In genomic region chr15:47609693-47610092, GRCh38 we compare ENCODE assay signal across 24 cellular contexts.
DNase-seq lines count a peak whose midpoint lies in the region; ATAC-seq, FAIRE-seq and TF ChIP-seq lines count a peak whose summit lies in the region.
"Had no signal": no experiment of that assay in that cellular context is flagged by ENCODE, and none has a peak within 500 bp of the region (broad histone marks: within the 10 kb centered on the region; RNA-seq: fewer than 3 reads in every experiment).

No MANE protein-coding gene starts in this region.

- H3K27ac Mint-ChIP-seq in natural killer cell treated with Interleukin-12 subunit alpha and Interleukin-12 subunit beta and Interleukin-15 and Interleukin-18, amount 100 ng/mL, for 72 hours = no peak overlapping the region
- H3K27ac Mint-ChIP-seq: activated B cell treated with CpG ODN at 0.5 μM for 24 hours; activated naive CD8-positive, alpha-beta T cell; activated T-helper 17 cell treated with anti-CD3 and anti-CD28 coated beads, Interleukin-2, amount 50 U/mL, for 72 hours had no signal

- no peaks in the 10 kb centered on the region for H3K27me3 Mint-ChIP-seq in natural killer cell treated with Interleukin-12 subunit alpha and Interleukin-12 subunit beta and Interleukin-15 and Interleukin-18, amount 100 ng/mL, for 72 hours
- H3K27me3 Mint-ChIP-seq: activated B cell treated with CpG ODN at 0.5 μM for 24 hours; activated naive CD8-positive, alpha-beta T cell; activated T-helper 17 cell treated with anti-CD3 and anti-CD28 coated beads, Interleukin-2, amount 50 U/mL, for 72 hours; CD4-positive, alpha-beta memory T cell had no signal

- H3K4me3 Mint-ChIP-seq in natural killer cell treated with Interleukin-12 subunit alpha and Interleukin-12 subunit beta and Interleukin-15 and Interleukin-18, amount 100 ng/mL, for 72 hours = no peak overlapping the region
- H3K4me3 Mint-ChIP-seq: activated B cell treated with CpG ODN at 0.5 μM for 24 hours; activated naive CD8-positive, alpha-beta T cell; activated T-helper 17 cell treated with anti-CD3 and anti-CD28 coated beads, Interleukin-2, amount 50 U/mL, for 72 hours; CD4-positive, alpha-beta memory T cell had no signal

- H3K36me3 ChIP-seq in colonic mucosa (no peaks in the 10 kb centered on the region), small intestine (ENCODE audit: control insufficient read depth in 2 of 2, insufficient read depth in 2 of 2, low read length in 2 of 2) (no peaks in the 10 kb centered on the region), uterus (no peaks in the 10 kb centered on the region)
- H3K36me3 ChIP-seq: ascending aorta, tibial nerve had no signal

- no peaks in the 10 kb centered on the region for H3K9me3 ChIP-seq in colonic mucosa
- H3K9me3 ChIP-seq in small intestine (ENCODE audit: control insufficient read depth, low read depth) = no peaks in the 10 kb centered on the region
- no peaks in the 10 kb centered on the region for H3K9me3 ChIP-seq in uterus
- H3K9me3 ChIP-seq: ascending aorta, tibial nerve had no signal

- no peaks in the 10 kb centered on the region for H3K4me1 Mint-ChIP-seq in natural killer cell treated with Interleukin-12 subunit alpha and Interleukin-12 subunit beta and Interleukin-15 and Interleukin-18, amount 100 ng/mL, for 72 hours (ENCODE audit: low read depth in 2 of 2)
- H3K4me1 Mint-ChIP-seq: activated B cell treated with CpG ODN at 0.5 μM for 24 hours; activated T-helper 17 cell treated with anti-CD3 and anti-CD28 coated beads, Interleukin-2, amount 50 U/mL, for 72 hours; CD4-positive, alpha-beta memory T cell had no signal

- H3K27me3 ChIP-seq in colonic mucosa = no peaks in the 10 kb centered on the region
- no peaks in the 10 kb centered on the region for H3K27me3 ChIP-seq in small intestine (ENCODE audit: control insufficient read depth in 2 of 2, insufficient read depth in 2 of 2, low read length in 2 of 2)
- no peaks in the 10 kb centered on the region for H3K27me3 ChIP-seq in uterus
- H3K27me3 ChIP-seq: ascending aorta, tibial nerve had no signal

- 22 to 53% (median 39%) methylated on average over 2 of the region's 2 CpGs for WGBS in small intestine, 3 donors

- no peak for ATAC-seq in natural killer cell treated with Interleukin-12 subunit alpha and Interleukin-12 subunit beta and Interleukin-15 and Interleukin-18, amount 100 ng/mL, for 72 hours
- no peak for ATAC-seq in left cardiac atrium
- ATAC-seq: activated T-helper 17 cell treated with anti-CD3 and anti-CD28 coated beads, Interleukin-2, amount 50 U/mL, for 72 hours had no signal

- DNase-seq in NCI-H2029 (lab: John Stamatoyannopoulos, UW) (peak; percentile 18), NCI-H2029 treated with DMSO at 0.1 percent for 48 hours (lab: John Stamatoyannopoulos, UW) (no peak), NCI-H2081 treated with DMSO at 0.1 percent for 48 hours (lab: John Stamatoyannopoulos, UW) (peak; percentile 69), colonic mucosa (peak; percentile 46), small intestine (peak; percentile 9), uterus (no peak), left cardiac atrium (no peak)
- DNase-seq in natural killer cell treated with Interleukin-12 subunit alpha and Interleukin-12 subunit beta and Interleukin-15 and Interleukin-18, amount 100 ng/mL, for 72 hours (ENCODE audit: low spot score) = no peak
- DNase-seq: activated B cell treated with CpG ODN at 0.5 μM for 24 hours; activated CD4-positive, alpha-beta T cell treated with anti-CD3 and anti-CD28 coated beads, Interleukin-2, amount 50 U/mL, for 4 hours; activated CD8-positive, alpha-beta memory T cell treated with anti-CD3 and anti-CD28 coated beads, Interleukin-2, amount 50 U/mL, for 4 hours; caudate nucleus; CD4-positive, alpha-beta memory T cell; dermis blood vessel endothelial cell; GDM1; GM23248; NCI-H526 treated with DMSO at 0.1 percent for 48 hours; nucleus accumbens; PC-9 had no signal

- H3K27ac ChIP-seq in colonic mucosa (no peak overlapping the region), small intestine (ENCODE audit: low read depth in 1 of 2, low read length in 1 of 2) (no peak overlapping the region), uterus (no peak overlapping the region)
- H3K27ac ChIP-seq: ascending aorta, GM23248, PC-9, tibial nerve had no signal

- no peak overlapping the region for H3K9ac ChIP-seq in colonic mucosa (ENCODE audit: low read depth in 2 of 2, low read length in 2 of 2)
- H3K9ac ChIP-seq: GM23248 had no signal

- TF ChIP-seq CTCF in colonic mucosa (IDR thresholded peaks at IDR 0.05) (no peak), uterus (IDR thresholded peaks at IDR 0.05) (no peak)

- H3K4me3 ChIP-seq in colonic mucosa = no peak overlapping the region
- no peak overlapping the region for H3K4me3 ChIP-seq in small intestine (ENCODE audit: low read depth in 1 of 2, low read length in 2 of 2)
- H3K4me3 ChIP-seq in uterus = no peak overlapping the region
- H3K4me3 ChIP-seq: ascending aorta, GM23248, lung, PC-9, tibial nerve had no signal

- no peaks in the 10 kb centered on the region for H3K36me3 Mint-ChIP-seq in natural killer cell treated with Interleukin-12 subunit alpha and Interleukin-12 subunit beta and Interleukin-15 and Interleukin-18, amount 100 ng/mL, for 72 hours
- H3K36me3 Mint-ChIP-seq: activated naive CD8-positive, alpha-beta T cell; CD4-positive, alpha-beta memory T cell had no signal

- H3K4me1 ChIP-seq in colonic mucosa = no peaks in the 10 kb centered on the region
- H3K4me1 ChIP-seq in small intestine (ENCODE audit: control insufficient read depth in 2 of 2, insufficient read depth in 1 of 2, low read depth in 1 of 2, low read length in 1 of 2) = peaks cover 0 to 2% of the 10 kb centered on the region in 2 donors
- H3K4me1 ChIP-seq in uterus = no peaks in the 10 kb centered on the region
- H3K4me1 ChIP-seq: ascending aorta had no signal

- no peak for FAIRE-seq in small intestine (lab: Jason Lieb, UNC)

- intact Hi-C loops in colonic mucosa (cut with DNase I) (no loop called here), uterus (cut with DNase I; ENCODE audit: low total_unique reads) (no loop called here), left cardiac atrium (cut with DNase I) (no loop called here)

- no peak for TF ChIP-seq POLR2A in uterus (IDR thresholded peaks at IDR 0.05)

- no peaks in the 10 kb centered on the region for H3K9me3 Mint-ChIP-seq in natural killer cell treated with Interleukin-12 subunit alpha and Interleukin-12 subunit beta and Interleukin-15 and Interleukin-18, amount 100 ng/mL, for 72 hours
- H3K9me3 Mint-ChIP-seq: activated B cell treated with CpG ODN at 0.5 μM for 24 hours had no signal

Comparison
In these comparisons a context has a peak if more than half of its experiments do, and no peak if none do; other contexts are left out.
1. DNase-seq: peak in NCI-H2029 (single experiment), NCI-H2081 treated with DMSO at 0.1 percent for 48 hours (single experiment), colonic mucosa (single experiment) and small intestine (single experiment); none in NCI-H2029 treated with DMSO at 0.1 percent for 48 hours (single experiment), natural killer cell treated with Interleukin-12 subunit alpha and Interleukin-12 subunit beta and Interleukin-15 and Interleukin-18, amount 100 ng/mL, for 72 hours (single experiment), uterus (0 of 2) and left cardiac atrium (single experiment).